In the genomic region with DNA sequence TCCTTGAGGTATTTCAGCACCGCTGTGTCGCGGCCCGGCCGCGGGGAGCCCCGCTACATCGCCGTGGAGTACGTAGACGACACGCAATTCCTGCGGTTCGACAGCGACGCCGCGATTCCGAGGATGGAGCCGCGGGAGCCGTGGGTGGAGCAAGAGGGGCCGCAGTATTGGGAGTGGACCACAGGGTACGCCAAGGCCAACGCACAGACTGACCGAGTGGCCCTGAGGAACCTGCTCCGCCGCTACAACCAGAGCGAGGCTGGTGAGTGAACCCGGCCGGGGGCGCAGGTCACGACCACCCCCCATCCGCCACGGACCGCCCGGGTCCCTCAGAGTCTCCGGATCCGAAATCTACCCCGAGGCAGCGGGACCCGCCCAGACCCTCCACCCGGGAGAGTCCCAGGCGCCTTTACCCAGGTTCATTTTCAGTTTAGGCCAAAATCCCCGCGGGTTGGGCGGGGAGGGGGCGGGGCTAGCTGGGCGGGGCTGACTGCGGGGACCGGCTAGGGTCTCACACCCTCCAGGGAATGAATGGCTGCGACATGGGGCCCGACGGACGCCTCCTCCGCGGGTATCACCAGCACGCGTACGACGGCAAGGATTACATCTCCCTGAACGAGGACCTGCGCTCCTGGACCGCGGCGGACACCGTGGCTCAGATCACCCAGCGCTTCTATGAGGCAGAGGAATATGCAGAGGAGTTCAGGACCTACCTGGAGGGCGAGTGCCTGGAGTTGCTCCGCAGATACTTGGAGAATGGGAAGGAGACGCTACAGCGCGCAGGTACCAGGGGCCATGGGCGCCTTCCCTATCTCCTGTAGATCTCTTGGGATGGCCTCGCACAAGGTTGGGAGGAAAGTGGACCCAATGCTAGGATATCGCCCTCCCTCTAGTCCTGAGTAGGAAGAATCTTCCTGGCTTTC, we compare ENCODE assay signal across 9 cellular contexts. TPM values are rescaled to one million over a fixed set of nuclear protein-coding genes. Genes with fewer than 3 reads are reported as not detected.
A peak's percentile ranks its signal among the peaks of the same experiment; 100 is the strongest.
DNase-seq lines count a peak whose midpoint lies in the region; ATAC-seq and TF ChIP-seq lines count a peak whose summit lies in the region.
"Had no signal": no experiment of that assay in that cellular context is flagged by ENCODE, and none has a peak within 500 bp of the region (broad histone marks: within the 10 kb centered on the region; RNA-seq: fewer than 3 reads in every experiment).

No MANE protein-coding gene starts in this region.

- peaks cover 29% of the 10 kb centered on the region for H3K4me1 ChIP-seq in lower lobe of right lung

- H3K4me3 ChIP-seq in GM06990 (replicated peaks; ENCODE audit: low read depth, low read length) (peak overlapping the region; percentile 100), lower lobe of right lung (peak overlapping the region; percentile 80)

- TF ChIP-seq CTCF in GM06990 (IDR thresholded peaks at IDR 0.05; ENCODE audit: insufficient read depth, low read length, poor library complexity, severe bottlenecking), result no peak
- TF ChIP-seq CTCF in lower lobe of right lung (IDR thresholded peaks at IDR 0.05), result no peak

- H3K9me3 ChIP-seq in lower lobe of right lung, result no peaks in the 10 kb centered on the region

- H3K27ac ChIP-seq in lower lobe of right lung, result peak overlapping the region; percentile 93

- H3K27me3 ChIP-seq in GM06990 (replicated peaks; ENCODE audit: control insufficient read depth, insufficient read depth, low read length) (no peaks in the 10 kb centered on the region), lower lobe of right lung (ENCODE audit: low read depth) (no peaks in the 10 kb centered on the region)

- H3K36me3 ChIP-seq in GM06990 (ENCODE audit: control insufficient read depth, insufficient read depth, low read length) (peaks cover 30% of the 10 kb centered on the region), lower lobe of right lung (peaks cover 44% of the 10 kb centered on the region)

- peak; percentile 44 for ATAC-seq in HG02798 (IDR thresholded peaks at IDR 0.05; ENCODE audit: poor library complexity, unreplicated experiment)
- peak; percentile 65 to 68 for ATAC-seq in activated CD4-positive, CD25-positive, alpha-beta regulatory T cell treated with anti-CD3 and anti-CD28 coated beads, Interleukin-2, amount 50 U/mL, for 24 hours
- ATAC-seq in lower lobe of right lung, result peak; percentile 80 to 87

- intact Hi-C loops in lower lobe of right lung (cut with DNase I), result no loop called here

- DNase-seq in GM06990 (ENCODE audit: extremely low read depth, insufficient read length) (peak; percentile 72), cerebellar cortex (ENCODE audit: low spot score) (peak; percentile 9), lower lobe of right lung (peak; percentile 61), DMS153 (lab: John Stamatoyannopoulos, UW) (no peak), Kasumi-1 (lab: John Stamatoyannopoulos, UW) (no peak)
- peak; percentile 56 for DNase-seq in stimulated activated CD8-positive, alpha-beta memory T cell treated with anti-CD3 and anti-CD28 coated beads, Interleukin-15, amount 100 ng/mL, for 24 hours (ENCODE audit: low read depth)

RNA-seq across cellular contexts. Expression of gene HLA-F, which starts 0.7 kb away (rescaled TPM):
- total RNA-seq in lower lobe of right lung, result 176 TPM

RNA-seq across cellular contexts. Expression of gene ZFP57, which starts 43.0 kb away (rescaled TPM):
- not detected for total RNA-seq in lower lobe of right lung
- total RNA-seq: SK-MEL-5 had no signal

Comparison
In these comparisons a context has a peak if more than half of its experiments do, and no peak if none do; other contexts are left out.
1. DNase-seq: peak in GM06990 (single experiment), cerebellar cortex (single experiment), lower lobe of right lung (single experiment) and stimulated activated CD8-positive, alpha-beta memory T cell treated with anti-CD3 and anti-CD28 coated beads, Interleukin-15, amount 100 ng/mL, for 24 hours (single experiment); none in DMS153 (single experiment) and Kasumi-1 (0 of 2).
2. Peak in every context shown above with its lines, with median percentiles within 50 percentile points of each other: ATAC-seq.